ENCODE assay signal across 30 cellular contexts in the genomic region with DNA sequence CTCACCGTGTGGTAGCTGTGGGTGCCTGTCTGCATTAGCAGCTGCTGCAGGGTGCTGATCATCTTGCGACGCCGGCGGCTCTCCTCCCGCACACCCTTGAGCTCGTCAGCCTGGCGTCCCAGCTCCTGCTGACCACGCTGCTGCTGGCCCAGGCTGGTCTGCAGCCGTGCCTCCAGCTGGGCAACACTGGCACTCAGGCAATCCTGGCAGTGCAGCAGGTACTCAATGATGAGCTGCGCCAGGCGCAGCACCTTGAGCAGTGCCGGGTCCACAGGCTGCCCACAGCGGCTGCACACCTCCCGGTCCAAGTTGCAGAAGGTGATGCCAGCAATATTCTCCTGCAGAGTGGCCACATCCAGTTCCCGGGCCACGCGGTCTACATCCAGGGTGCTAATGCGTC. TPM values are rescaled to one million over a fixed set of nuclear protein-coding genes. Genes with fewer than 3 reads are reported as not detected.
DNase-seq lines count a peak whose midpoint lies in the region; ATAC-seq and TF ChIP-seq lines count a peak whose summit lies in the region.
"Had no signal": no experiment of that assay in that cellular context is flagged by ENCODE, and none has a peak within 500 bp of the region (broad histone marks: within the 10 kb centered on the region; RNA-seq: fewer than 3 reads in every experiment).

No MANE protein-coding gene starts in this region.

- no peaks in the 10 kb centered on the region for H3K36me3 ChIP-seq in upper lobe of right lung
- H3K36me3 ChIP-seq: BE2C, BLaER1 had no signal

- H3K4me1 ChIP-seq in upper lobe of right lung = no peaks in the 10 kb centered on the region
- H3K4me1 ChIP-seq: BE2C, BLaER1 had no signal

- no peaks in the 10 kb centered on the region for H3K27me3 ChIP-seq in upper lobe of right lung
- H3K27me3 ChIP-seq: BE2C, BLaER1 had no signal

- ATAC-seq in stimulated activated naive CD8-positive, alpha-beta T cell treated with anti-CD3 and anti-CD28 coated beads, Interleukin-15, amount 100 ng/mL, for 72 hours = peak; percentile 23
- no peak for ATAC-seq in stimulated activated naive CD8-positive, alpha-beta T cell treated with anti-CD3 and anti-CD28 coated beads, Interleukin-15, Interleukin-2, amounts not matched to agents 100 U/mL and 50 U/mL, for 24 hours
- peak; percentile 27 for ATAC-seq in stimulated activated effector memory CD8-positive, alpha-beta T cell treated with anti-CD3 and anti-CD28 coated beads, Interleukin-12 subunit alpha, Interleukin-12 subunit beta, amount 100 ng/mL, for 72 hours
- ATAC-seq in upper lobe of right lung = peak; percentile 34
- ATAC-seq: GM12878 had no signal

- no peaks in the 10 kb centered on the region for H3K9me3 ChIP-seq in upper lobe of right lung
- H3K9me3 ChIP-seq: BE2C, BLaER1 had no signal

- no peak overlapping the region for H3K27ac Mint-ChIP-seq in stimulated activated naive CD8-positive, alpha-beta T cell treated with anti-CD3 and anti-CD28 coated beads, Interleukin-15, amount 100 ng/mL, for 72 hours
- no peak overlapping the region for H3K27ac Mint-ChIP-seq in stimulated activated effector memory CD8-positive, alpha-beta T cell treated with anti-CD3 and anti-CD28 coated beads, Interleukin-12 subunit alpha, Interleukin-12 subunit beta, amount 100 ng/mL, for 72 hours
- H3K27ac Mint-ChIP-seq: CD4-positive, alpha-beta memory T cell; CD4-positive, CD25-positive, alpha-beta regulatory T cell; CD8-positive, alpha-beta memory T cell had no signal

- no peak overlapping the region for H3K4me3 ChIP-seq in upper lobe of right lung
- H3K4me3 ChIP-seq: BLaER1, GM12878 had no signal

- no peaks in the 10 kb centered on the region for H3K36me3 Mint-ChIP-seq in stimulated activated effector memory CD8-positive, alpha-beta T cell treated with anti-CD3 and anti-CD28 coated beads, Interleukin-12 subunit alpha, Interleukin-12 subunit beta, amount 100 ng/mL, for 72 hours
- H3K36me3 Mint-ChIP-seq: CD4-positive, alpha-beta memory T cell; CD4-positive, CD25-positive, alpha-beta regulatory T cell; CD8-positive, alpha-beta memory T cell had no signal

- intact Hi-C loops in upper lobe of right lung (cut with DNase I) = no loop called here

- no peak for TF ChIP-seq CTCF in upper lobe of right lung (IDR thresholded peaks at IDR 0.05)

- H3K27me3 Mint-ChIP-seq in stimulated activated naive CD8-positive, alpha-beta T cell treated with anti-CD3 and anti-CD28 coated beads, Interleukin-15, amount 100 ng/mL, for 72 hours = peaks cover 7% of the 10 kb centered on the region
- H3K27me3 Mint-ChIP-seq: CD4-positive, CD25-positive, alpha-beta regulatory T cell had no signal

- H3K4me1 Mint-ChIP-seq in stimulated activated naive CD8-positive, alpha-beta T cell treated with anti-CD3 and anti-CD28 coated beads, Interleukin-15, amount 100 ng/mL, for 72 hours = no peaks in the 10 kb centered on the region
- H3K4me1 Mint-ChIP-seq in stimulated activated effector memory CD8-positive, alpha-beta T cell treated with anti-CD3 and anti-CD28 coated beads, Interleukin-12 subunit alpha, Interleukin-12 subunit beta, amount 100 ng/mL, for 72 hours = no peaks in the 10 kb centered on the region
- H3K4me1 Mint-ChIP-seq: CD14-positive monocyte; CD4-positive, alpha-beta memory T cell; CD4-positive, CD25-positive, alpha-beta regulatory T cell; CD8-positive, alpha-beta memory T cell had no signal

- no peaks in the 10 kb centered on the region for H3K9me3 Mint-ChIP-seq in stimulated activated naive CD8-positive, alpha-beta T cell treated with anti-CD3 and anti-CD28 coated beads, Interleukin-15, amount 100 ng/mL, for 72 hours
- no peaks in the 10 kb centered on the region for H3K9me3 Mint-ChIP-seq in stimulated activated effector memory CD8-positive, alpha-beta T cell treated with anti-CD3 and anti-CD28 coated beads, Interleukin-12 subunit alpha, Interleukin-12 subunit beta, amount 100 ng/mL, for 72 hours
- H3K9me3 Mint-ChIP-seq: CD14-positive monocyte; CD4-positive, CD25-positive, alpha-beta regulatory T cell had no signal

- H3K4me3 Mint-ChIP-seq in stimulated activated naive CD8-positive, alpha-beta T cell treated with anti-CD3 and anti-CD28 coated beads, Interleukin-15, amount 100 ng/mL, for 72 hours = no peak overlapping the region
- no peak overlapping the region for H3K4me3 Mint-ChIP-seq in stimulated activated effector memory CD8-positive, alpha-beta T cell treated with anti-CD3 and anti-CD28 coated beads, Interleukin-12 subunit alpha, Interleukin-12 subunit beta, amount 100 ng/mL, for 72 hours
- H3K4me3 Mint-ChIP-seq: CD14-positive monocyte; CD4-positive, alpha-beta memory T cell; CD4-positive, CD25-positive, alpha-beta regulatory T cell; CD8-positive, alpha-beta memory T cell had no signal

- DNase-seq in stimulated activated naive CD8-positive, alpha-beta T cell treated with anti-CD3 and anti-CD28 coated beads, Interleukin-15, amount 100 ng/mL, for 72 hours = no peak
- DNase-seq in stimulated activated naive CD8-positive, alpha-beta T cell treated with anti-CD3 and anti-CD28 coated beads, Interleukin-15, Interleukin-2, amounts not matched to agents 100 U/mL and 50 U/mL, for 24 hours = no peak
- peak; percentile 34 for DNase-seq in myocyte (ENCODE audit: low read depth)
- no peak for DNase-seq in stimulated activated effector memory CD8-positive, alpha-beta T cell treated with anti-CD3 and anti-CD28 coated beads, Interleukin-12 subunit alpha, Interleukin-12 subunit beta, amount 100 ng/mL, for 72 hours (ENCODE audit: low spot score in 2 of 2)
- DNase-seq in upper lobe of right lung = no peak
- no peak for DNase-seq in stimulated activated CD4-positive, alpha-beta T cell treated with anti-CD3 and anti-CD28 coated beads, Interleukin-2, amount 100 ng/mL, for 48 hours
- DNase-seq in T-helper 1 cell = no peak
- no peak for DNase-seq in activated CD4-positive, CD25-positive, alpha-beta regulatory T cell treated with anti-CD3 and anti-CD28 coated beads, Interleukin-2, amount 50 U/mL, for 72 hours
- DNase-seq: 8988T; ACHN; BE2C; C1 segment of cervical spinal cord; CD4-positive, alpha-beta memory T cell; CD4-positive, CD25-positive, alpha-beta regulatory T cell; CD8-positive, alpha-beta memory T cell; COR-L47; DMS 273 treated with DMSO at 0.1 percent for 48 hours; DMS153; DMS53; DMS79; DND-41; EL; GDM1 had no signal

- H3K27ac ChIP-seq in upper lobe of right lung = no peak overlapping the region
- H3K27ac ChIP-seq: BLaER1 had no signal

RNA-seq across cellular contexts. Expression of gene DZIP1L, which starts 11.9 kb away (rescaled TPM):
- total RNA-seq in myocyte (5.5 and 10.2 TPM in 2 replicates), upper lobe of right lung (8.1 TPM)
- polyA plus RNA-seq in myocyte (2012) = 11.9 TPM
- total RNA-seq: CD4-positive, alpha-beta memory T cell; CD4-positive, CD25-positive, alpha-beta regulatory T cell; GM12878 had no signal
- polyA plus RNA-seq: CD4-positive, alpha-beta memory T cell; CD4-positive, CD25-positive, alpha-beta regulatory T cell; CD8-positive, alpha-beta memory T cell; GM12878 had no signal

RNA-seq across cellular contexts. Expression of gene A4GNT, which starts 28.7 kb away (rescaled TPM):
- total RNA-seq in myocyte = not detected in 2 replicates
- polyA plus RNA-seq in myocyte (2012) = 0.06 TPM
- not detected for total RNA-seq in upper lobe of right lung
- total RNA-seq: A673; CD4-positive, alpha-beta memory T cell; CD4-positive, CD25-positive, alpha-beta regulatory T cell; CD8-positive, alpha-beta memory T cell; Daoy; G401; GM12878 had no signal
- polyA plus RNA-seq: AG04450; CD14-positive monocyte; CD4-positive, alpha-beta memory T cell; CD4-positive, CD25-positive, alpha-beta regulatory T cell; CD8-positive, alpha-beta memory T cell; GM12878 had no signal
